8 cellular contexts compared by ENCODE assay signal in the genomic region with DNA sequence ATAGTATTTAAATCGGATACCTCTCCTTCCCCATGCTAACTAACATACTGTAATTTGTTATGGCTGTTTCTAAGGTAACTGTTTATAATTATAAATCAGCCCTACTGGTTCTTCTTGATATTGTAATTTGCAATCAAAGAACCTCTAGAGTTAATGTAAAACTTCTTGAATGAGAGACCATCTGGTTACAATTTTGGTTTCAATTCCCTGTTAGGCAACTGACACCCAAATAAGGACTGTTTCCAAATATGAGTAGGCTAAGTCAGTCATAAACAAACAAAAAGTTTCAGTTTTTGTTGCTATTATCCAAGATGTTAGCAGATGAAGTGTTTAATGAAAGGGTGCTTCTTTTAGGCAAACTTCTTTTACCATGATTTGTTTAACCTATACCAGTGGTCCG.
DNase-seq lines count a peak whose midpoint lies in the region; ATAC-seq and TF ChIP-seq lines count a peak whose summit lies in the region.

No MANE protein-coding gene starts in this region.

- no peaks in the 10 kb centered on the region for H3K36me3 Mint-ChIP-seq in T-cell
- no peaks in the 10 kb centered on the region for H3K36me3 Mint-ChIP-seq in activated CD8-positive, alpha-beta T cell treated with anti-CD3 and anti-CD28 coated beads, Interleukin-2, amount 10 ng/mL, durations not matched to agents 7 days and 5 days (ENCODE audit: low read depth)

- H3K27ac Mint-ChIP-seq in T-cell, result no peak overlapping the region
- no peak overlapping the region for H3K27ac Mint-ChIP-seq in activated CD8-positive, alpha-beta T cell treated with anti-CD3 and anti-CD28 coated beads, Interleukin-2, amount 10 ng/mL, durations not matched to agents 7 days and 5 days

- CTCF ChIA-PET in BJ (lab: Yijun Ruan, JAX), result interaction anchor here (1.1 kb wide), 1 partner anchor 16 kb away, joined by 5 read pairs; no protein-coding TSS in a partner anchor
- CTCF ChIA-PET in T-cell (lab: Charles Lee), result no interaction called here
- CTCF ChIA-PET in activated CD8-positive, alpha-beta T cell treated with anti-CD3 and anti-CD28 coated beads, Interleukin-2, amount 10 ng/mL, durations not matched to agents 7 days and 5 days (lab: Charles Lee), result no interaction called here

- H3K4me1 Mint-ChIP-seq in T-cell, result no peaks in the 10 kb centered on the region
- no peaks in the 10 kb centered on the region for H3K4me1 Mint-ChIP-seq in activated CD8-positive, alpha-beta T cell treated with anti-CD3 and anti-CD28 coated beads, Interleukin-2, amount 10 ng/mL, durations not matched to agents 7 days and 5 days (ENCODE audit: low read depth)

- DNase-seq in BJ (ENCODE audit: low read depth), result peak; percentile 69
- DNase-seq in GM20000 (ENCODE audit: low spot score), result peak; percentile 81
- DNase-seq in fibroblast of the conjunctiva (ENCODE audit: low read depth), result peak; percentile 57
- no peak for DNase-seq in T-cell
- DNase-seq in activated CD8-positive, alpha-beta T cell treated with anti-CD3 and anti-CD28 coated beads, Interleukin-2, amount 10 ng/mL, durations not matched to agents 7 days and 5 days, result no peak
- DNase-seq in NCI-H2227 treated with DMSO at 0.1 percent for 48 hours (lab: John Stamatoyannopoulos, UW), result no peak
- DNase-seq in NCI-H446 (lab: John Stamatoyannopoulos, UW), result no peak

- TF ChIP-seq CTCF in BJ (IDR thresholded peaks at IDR 0.05; ENCODE audit: insufficient read depth, low read depth, low read length) (no peak), GM20000 (IDR thresholded peaks at IDR 0.05; ENCODE audit: extremely low read depth, missing control alignments) (no peak)

- no peak overlapping the region for H3K4me3 Mint-ChIP-seq in T-cell
- H3K4me3 Mint-ChIP-seq in activated CD8-positive, alpha-beta T cell treated with anti-CD3 and anti-CD28 coated beads, Interleukin-2, amount 10 ng/mL, durations not matched to agents 7 days and 5 days, result no peak overlapping the region

- ATAC-seq in HG03460 (IDR thresholded peaks at IDR 0.05; ENCODE audit: unreplicated experiment), result peak; percentile 97
- ATAC-seq in T-cell (replicated peaks in 1 of 4), result no peak
- ATAC-seq in activated CD8-positive, alpha-beta T cell treated with anti-CD3 and anti-CD28 coated beads, Interleukin-2, amount 10 ng/mL, durations not matched to agents 7 days and 5 days, result no peak

- no peaks in the 10 kb centered on the region for H3K27me3 Mint-ChIP-seq in T-cell
- peaks cover 3% of the 10 kb centered on the region for H3K27me3 Mint-ChIP-seq in activated CD8-positive, alpha-beta T cell treated with anti-CD3 and anti-CD28 coated beads, Interleukin-2, amount 10 ng/mL, durations not matched to agents 7 days and 5 days (ENCODE audit: low read depth)

- H3K4me3 ChIP-seq in BJ (ENCODE audit: low read depth, low read length), result no peak overlapping the region; the same call in 1 of the 2 replicates

- POLR2A ChIA-PET in BJ (lab: Charles Lee) (no interaction called here), T-cell (lab: Charles Lee) (no interaction called here)
- POLR2A ChIA-PET in activated CD8-positive, alpha-beta T cell treated with anti-CD3 and anti-CD28 coated beads, Interleukin-2, amount 10 ng/mL, durations not matched to agents 7 days and 5 days (lab: Charles Lee), result no interaction called here

- no peaks in the 10 kb centered on the region for H3K9me3 Mint-ChIP-seq in T-cell
- H3K9me3 Mint-ChIP-seq in activated CD8-positive, alpha-beta T cell treated with anti-CD3 and anti-CD28 coated beads, Interleukin-2, amount 10 ng/mL, durations not matched to agents 7 days and 5 days (ENCODE audit: insufficient read depth), result no peaks in the 10 kb centered on the region

- peaks cover under 1% of the 10 kb centered on the region for H3K36me3 ChIP-seq in BJ (ENCODE audit: control insufficient read depth, insufficient read depth, low read length)

- H3K27me3 ChIP-seq in BJ (ENCODE audit: control insufficient read depth, insufficient read depth, low read length), result no peaks in the 10 kb centered on the region

Comparison
In these comparisons a context has a peak if more than half of its experiments do, and no peak if none do; other contexts are left out.
1. DNase-seq: peak in BJ (single experiment), GM20000 (single experiment) and fibroblast of the conjunctiva (single experiment); none in T-cell (0 of 34), activated CD8-positive, alpha-beta T cell treated with anti-CD3 and anti-CD28 coated beads, Interleukin-2, amount 10 ng/mL, durations not matched to agents 7 days and 5 days (single experiment), NCI-H2227 treated with DMSO at 0.1 percent for 48 hours (single experiment) and NCI-H446 (0 of 2).